Comparison of ENCODE assay signal across 9 cellular contexts in the genomic region with DNA sequence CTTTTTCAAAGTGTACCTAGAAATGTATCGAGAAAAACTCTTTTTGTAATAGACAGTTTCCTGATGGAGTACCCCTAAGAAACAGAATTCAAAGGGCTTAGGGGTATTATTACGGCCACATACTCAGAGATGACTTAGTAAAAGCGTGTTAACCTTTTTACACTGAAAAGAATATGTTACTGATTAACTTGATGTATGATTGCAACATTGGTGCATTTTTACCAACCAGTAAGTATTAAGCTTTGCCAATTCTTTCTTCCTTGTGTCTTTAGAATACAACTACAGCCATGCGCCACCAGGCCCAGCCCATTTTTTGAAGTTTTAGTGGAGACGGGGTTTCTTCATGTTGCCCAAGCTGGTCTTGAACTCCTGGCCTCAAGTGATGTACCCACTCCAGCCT.
"Had no signal": no experiment of that assay in that cellular context is flagged by ENCODE, and none has a peak within 500 bp of the region (broad histone marks: within the 10 kb centered on the region; RNA-seq: fewer than 3 reads in every experiment).

No MANE protein-coding gene starts in this region.

- H3K9me3 ChIP-seq: HAP-1 had no signal

- H3K27ac ChIP-seq: HL-60 had no signal

- DNase-seq: GOT3, H7, HFFc6, IMR-90, KG1 had no signal

- H3K4me3 Mint-ChIP-seq: HFFc6 had no signal

- H3K4me3 ChIP-seq: HAP-1, K562 had no signal

- H3K27ac Mint-ChIP-seq: HFFc6 had no signal

- H3K4me1 ChIP-seq: HAP-1 had no signal

- ATAC-seq: HCT116, K562 had no signal

- H3K36me3 ChIP-seq: HAP-1 had no signal
